Comparison of ENCODE assay signal across 8 cellular contexts in genomic region chr14:92540472-92541048, GRCh38. TPM values are rescaled to one million over a fixed set of nuclear protein-coding genes. Genes with fewer than 3 reads are reported as not detected.
A peak's percentile ranks its signal among the peaks of the same experiment; 100 is the strongest.
DNase-seq lines count a peak whose midpoint lies in the region; ATAC-seq and TF ChIP-seq lines count a peak whose summit lies in the region.

No MANE protein-coding gene starts in this region.

- in situ Hi-C loops in transverse colon (cut with MboI; ENCODE audit: low pct_ligation_motif_present in 1 of 4, low pct_unique_long_range_greater_than_20kb in 1 of 4, low sequenced_read_pairs in 3 of 4), result no loop called here

- ATAC-seq in CD4-positive, alpha-beta T cell (ENCODE audit: poor library complexity), result no peak

- peak overlapping the region; percentile 35 for H3K4me3 Mint-ChIP-seq in CD4-positive, alpha-beta T cell

- TF ChIP-seq EP300 in transverse colon (IDR thresholded peaks at IDR 0.05; ENCODE audit: low read depth), result no peak

- H3K9me3 Mint-ChIP-seq in CD4-positive, alpha-beta T cell, result no peaks in the 10 kb centered on the region

- H3K4me1 Mint-ChIP-seq in CD4-positive, alpha-beta T cell (ENCODE audit: low read depth), result peaks cover 59% of the 10 kb centered on the region

- CTCF ChIA-PET in CD4-positive, alpha-beta T cell (lab: Charles Lee), result no interaction called here

- H3K27me3 Mint-ChIP-seq in CD4-positive, alpha-beta T cell, result no peaks in the 10 kb centered on the region

- no peak for DNase-seq in CD4-positive, alpha-beta T cell
- DNase-seq in NCI-H2196 (lab: John Stamatoyannopoulos, UW; ENCODE audit: unreplicated experiment), result peak; percentile 54
- DNase-seq in colonic mucosa, result peak; percentile 92
- peak; percentile 88 to 100 for DNase-seq in lung microvascular endothelial cell (ENCODE audit: low read depth in 2 of 2)
- DNase-seq in transverse colon, result peak; percentile 89
- no peak for DNase-seq in NCI-H1930 (lab: John Stamatoyannopoulos, UW)
- no peak for DNase-seq in NCI-H524 (lab: John Stamatoyannopoulos, UW)
- no peak for DNase-seq in superior temporal gyrus (ENCODE audit: extremely low spot score)

- intact Hi-C loops in CD4-positive, alpha-beta T cell (cut with DNase I, micrococcal nuclease), result loop anchor here in 1 of 2 experiments (10.0 kb wide), 1 partner anchor 114 kb away; no protein-coding TSS in a partner anchor
- intact Hi-C loops in colonic mucosa (cut with DNase I), result no loop called here
- intact Hi-C loops in transverse colon (cut with DNase I; ENCODE audit: low total_unique reads), result no loop called here

- peak overlapping the region; percentile 50 for H3K27ac Mint-ChIP-seq in CD4-positive, alpha-beta T cell

- POLR2A ChIA-PET in CD4-positive, alpha-beta T cell (lab: Charles Lee), result interaction anchor here (0.8 kb wide), 1 partner anchor 46 kb away, joined by 3 read pairs; no protein-coding TSS in a partner anchor

- H3K27me3 ChIP-seq in CD4-positive, alpha-beta T cell (ENCODE audit: control insufficient read depth, insufficient read depth, low read length), result no peaks in the 10 kb centered on the region
- H3K27me3 ChIP-seq in colonic mucosa (no peaks in the 10 kb centered on the region), transverse colon (no peaks in the 10 kb centered on the region)

- H3K4me1 ChIP-seq in colonic mucosa (peaks cover 16% of the 10 kb centered on the region), transverse colon (peaks cover 19 to 47% (median 39%) of the 10 kb centered on the region in 4 donors)

- TF ChIP-seq POLR2A in transverse colon (IDR thresholded peaks at IDR 0.05), result no peak

- TF ChIP-seq CTCF in CD4-positive, alpha-beta T cell (IDR thresholded peaks at IDR 0.05), result no peak
- TF ChIP-seq CTCF in colonic mucosa (IDR thresholded peaks at IDR 0.05) (no peak), transverse colon (IDR thresholded peaks at IDR 0.05) (no peak)

- no peaks in the 10 kb centered on the region for H3K36me3 ChIP-seq in colonic mucosa
- H3K36me3 ChIP-seq in transverse colon, result no peaks in the 10 kb centered on the region

- peak overlapping the region; percentile 28 to 37 for H3K9ac ChIP-seq in colonic mucosa (ENCODE audit: low read depth in 2 of 2, low read length in 2 of 2)

- H3K9me3 ChIP-seq in CD4-positive, alpha-beta T cell (ENCODE audit: control insufficient read depth, low read length), result no peaks in the 10 kb centered on the region
- no peaks in the 10 kb centered on the region for H3K9me3 ChIP-seq in colonic mucosa
- H3K9me3 ChIP-seq in transverse colon, result no peaks in the 10 kb centered on the region

- H3K4me3 ChIP-seq in colonic mucosa, result no peak overlapping the region
- H3K4me3 ChIP-seq in transverse colon, result no peak overlapping the region

- 20% methylated on average over 6 of the region's 6 CpGs; no CpG with 5 or more reads in 1 of the 2 donors for WGBS in transverse colon (ENCODE audit: low coverage in 1 of 2), 2 donors

- no peaks in the 10 kb centered on the region for H3K36me3 Mint-ChIP-seq in CD4-positive, alpha-beta T cell (ENCODE audit: low read depth)

- no peak overlapping the region for H3K27ac ChIP-seq in CD4-positive, alpha-beta T cell (ENCODE audit: low read depth, low read length)
- H3K27ac ChIP-seq in colonic mucosa (peak overlapping the region; percentile 77), transverse colon (peak overlapping the region; percentile 83 to 91 (median 84))

RNA-seq across cellular contexts. Expression of gene RIN3, which starts 27.0 kb away (rescaled TPM):
- total RNA-seq in CD4-positive, alpha-beta T cell, result 10 to 100 TPM; 67.9 to 72.2 TPM
- 10 to 100 TPM; 18.4 to 23.2 TPM for total RNA-seq in colonic mucosa
- total RNA-seq in lung microvascular endothelial cell, result 3.7 and 4.4 TPM in 2 replicates
- total RNA-seq in transverse colon, result 10 to 100 TPM; 16.2 to 24.3 (median 20.7) TPM

Comparison
In these comparisons a context has a peak if more than half of its experiments do, and no peak if none do; other contexts are left out.
1. DNase-seq: peak in NCI-H2196 (single experiment), colonic mucosa (single experiment), lung microvascular endothelial cell (2 of 2) and transverse colon (single experiment); none in CD4-positive, alpha-beta T cell (0 of 10), NCI-H1930 (0 of 2), NCI-H524 (0 of 2) and superior temporal gyrus (single experiment).